11 cellular contexts compared by ENCODE assay signal in the genomic region with DNA sequence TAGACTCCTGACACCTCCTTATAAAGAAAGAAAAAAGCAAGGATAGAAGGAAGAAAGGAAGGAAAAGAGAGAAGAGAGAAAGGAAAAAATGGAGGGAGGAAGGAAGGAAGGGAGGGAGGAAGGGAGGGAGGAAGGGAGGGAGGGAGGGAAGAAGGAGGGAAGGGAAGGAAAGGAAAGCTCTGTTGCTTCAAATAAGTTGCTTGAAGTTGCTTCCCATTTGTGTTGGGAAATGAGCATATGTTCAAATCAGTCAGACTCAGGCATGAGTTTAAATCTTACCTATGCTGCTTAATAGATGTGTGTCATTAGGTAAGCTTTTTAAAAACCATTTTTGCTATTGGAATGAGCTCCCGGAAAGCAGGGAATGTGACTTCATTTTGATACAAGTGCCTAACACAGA.
"Had no signal": no experiment of that assay in that cellular context is flagged by ENCODE, and none has a peak within 500 bp of the region (broad histone marks: within the 10 kb centered on the region; RNA-seq: fewer than 3 reads in every experiment).

No MANE protein-coding gene starts in this region.

- H3K27ac ChIP-seq: GM23248 had no signal

- H3K9me3 ChIP-seq: HAP-1 had no signal

- H3K9me3 Mint-ChIP-seq: GM23338, H9, HFFc6 had no signal

- H3K4me2 ChIP-seq: GM23338 had no signal

- H3K9ac ChIP-seq: GM23248 had no signal

- DNase-seq: GM23248, GOT3, H7, H9, HCEC 1CT, HFFc6 had no signal

- ATAC-seq: GM23338, HCT116 had no signal

- H3K36me3 ChIP-seq: HAP-1 had no signal

- H3K27ac Mint-ChIP-seq: GM23338, H9, HFFc6 had no signal

- FAIRE-seq: H1, H54 had no signal

- H2AFZ ChIP-seq: GM23248, GM23338 had no signal

- H3K4me3 ChIP-seq: GM23248, GM23338, HAP-1 had no signal

- H3K4me1 ChIP-seq: HAP-1 had no signal

- H3K4me3 Mint-ChIP-seq: GM23338, H9, HFFc6 had no signal
